In the genomic region with DNA sequence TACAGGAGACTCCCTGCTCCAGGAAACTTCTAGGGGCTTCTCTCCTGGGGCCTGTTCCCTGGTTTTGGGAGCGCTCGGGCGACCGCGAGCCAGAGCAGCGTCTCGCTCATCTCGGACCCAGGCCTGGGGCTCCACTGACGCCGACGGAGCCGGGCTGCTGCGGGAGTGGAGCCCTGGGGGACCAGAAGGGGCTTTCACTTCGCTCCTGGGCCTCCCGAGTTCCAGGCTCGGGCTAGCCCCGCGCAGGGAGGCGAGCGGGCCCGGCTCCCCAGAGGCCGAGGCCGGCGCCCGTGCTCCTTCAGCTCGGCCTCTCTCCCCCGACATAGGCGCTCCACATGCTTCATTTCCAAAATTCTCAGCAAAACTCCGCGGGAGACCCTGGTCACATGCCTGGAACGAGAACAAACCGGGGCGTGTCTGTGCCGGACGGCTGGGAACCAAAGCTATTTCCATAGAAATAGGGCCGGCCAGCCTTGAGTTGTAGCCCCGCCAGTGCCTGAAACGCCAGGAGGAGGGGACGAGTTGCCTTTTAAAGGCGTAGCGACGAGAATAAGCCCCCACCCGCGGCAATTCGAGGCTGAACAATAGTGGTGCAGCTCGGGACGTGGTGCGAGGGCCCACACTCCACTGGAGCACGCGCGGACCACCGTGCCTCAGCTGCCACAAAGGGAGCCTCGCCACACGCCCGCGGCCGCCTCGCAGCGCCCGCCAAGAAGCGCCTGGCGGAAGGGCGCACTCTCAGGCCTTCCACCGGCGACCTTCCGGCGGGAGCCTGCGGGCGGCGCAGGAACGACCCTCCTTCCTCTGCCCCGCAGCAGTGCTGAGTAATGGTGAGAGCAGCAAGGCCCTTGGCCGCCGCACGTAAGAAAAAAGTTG, we compare ENCODE assay signal across 2 cellular contexts.
TF ChIP-seq lines count a peak whose summit lies in the region.

No MANE protein-coding gene starts in this region.

TF ChIP-seq in IMR-90, 13 proteins besides CTCF, POLR2A, EP300 and RAD21:
- TF ChIP-seq, protein P1, sequence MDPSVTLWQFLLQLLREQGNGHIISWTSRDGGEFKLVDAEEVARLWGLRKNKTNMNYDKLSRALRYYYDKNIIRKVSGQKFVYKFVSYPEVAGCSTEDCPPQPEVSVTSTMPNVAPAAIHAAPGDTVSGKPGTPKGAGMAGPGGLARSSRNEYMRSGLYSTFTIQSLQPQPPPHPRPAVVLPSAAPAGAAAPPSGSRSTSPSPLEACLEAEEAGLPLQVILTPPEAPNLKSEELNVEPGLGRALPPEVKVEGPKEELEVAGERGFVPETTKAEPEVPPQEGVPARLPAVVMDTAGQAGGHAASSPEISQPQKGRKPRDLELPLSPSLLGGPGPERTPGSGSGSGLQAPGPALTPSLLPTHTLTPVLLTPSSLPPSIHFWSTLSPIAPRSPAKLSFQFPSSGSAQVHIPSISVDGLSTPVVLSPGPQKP (IDR thresholded peaks at IDR 0.05; ENCODE audit: borderline replicate concordance, low read depth, low read length), result no peak
- TF ChIP-seq, protein P2, sequence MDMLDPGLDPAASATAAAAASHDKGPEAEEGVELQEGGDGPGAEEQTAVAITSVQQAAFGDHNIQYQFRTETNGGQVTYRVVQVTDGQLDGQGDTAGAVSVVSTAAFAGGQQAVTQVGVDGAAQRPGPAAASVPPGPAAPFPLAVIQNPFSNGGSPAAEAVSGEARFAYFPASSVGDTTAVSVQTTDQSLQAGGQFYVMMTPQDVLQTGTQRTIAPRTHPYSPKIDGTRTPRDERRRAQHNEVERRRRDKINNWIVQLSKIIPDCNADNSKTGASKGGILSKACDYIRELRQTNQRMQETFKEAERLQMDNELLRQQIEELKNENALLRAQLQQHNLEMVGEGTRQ (IDR thresholded peaks at IDR 0.05; ENCODE audit: low read depth, low read length), result peak; percentile 71
- TF ChIP-seq MAZ (IDR thresholded peaks at IDR 0.05; ENCODE audit: borderline replicate concordance, low read depth, low read length) (no peak; the same call in 1 of the 2 replicates), FOS (IDR thresholded peaks at IDR 0.05; ENCODE audit: low read depth, low read length) (no peak), NFE2L2 (IDR thresholded peaks at IDR 0.05; ENCODE audit: low read depth, low read length) (peak; percentile 75), RFX5 (IDR thresholded peaks at IDR 0.05; ENCODE audit: low read depth, low read length) (no peak), CHD1 (IDR thresholded peaks at IDR 0.05; ENCODE audit: low read depth, low read length) (no peak)
TF ChIP-seq in IMR-90: peak in this region for 2.

TF ChIP-seq in SK-N-SH, 30 proteins besides CTCF, POLR2A, EP300 and RAD21:
- TF ChIP-seq ELF1 (IDR thresholded peaks at IDR 0.05), result no peak; the same call in 1 of the 2 replicates
- TF ChIP-seq, protein P3, sequence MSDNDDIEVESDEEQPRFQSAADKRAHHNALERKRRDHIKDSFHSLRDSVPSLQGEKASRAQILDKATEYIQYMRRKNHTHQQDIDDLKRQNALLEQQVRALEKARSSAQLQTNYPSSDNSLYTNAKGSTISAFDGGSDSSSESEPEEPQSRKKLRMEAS (IDR thresholded peaks at IDR 0.05; ENCODE audit: low read depth), result peak; percentile 28; the same call in 1 of the 2 replicates
TF ChIP-seq in SK-N-SH: peak in this region for 1.
